In the genomic region with DNA sequence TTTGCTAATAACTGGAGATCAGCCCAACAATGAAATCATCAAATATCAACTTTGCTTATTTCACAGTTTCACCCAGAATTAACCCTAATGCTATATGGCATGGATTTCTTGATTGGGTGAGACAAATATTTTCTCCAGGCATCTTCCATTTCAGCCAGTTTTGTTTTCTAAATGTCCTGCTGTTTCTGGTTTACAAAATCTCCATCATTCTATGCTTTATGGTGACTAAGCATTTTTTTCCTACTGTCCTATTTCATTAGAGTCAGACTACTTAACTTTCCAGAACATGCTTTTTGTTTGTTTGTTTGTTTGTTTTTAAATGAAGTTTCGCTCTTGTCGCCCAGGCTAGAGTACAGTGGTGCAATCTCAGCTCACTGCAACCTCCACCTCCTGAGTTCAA, we compare ENCODE assay signal across 28 cellular contexts.
"Had no signal": no experiment of that assay in that cellular context is flagged by ENCODE, and none has a peak within 500 bp of the region (broad histone marks: within the 10 kb centered on the region; RNA-seq: fewer than 3 reads in every experiment).

No MANE protein-coding gene starts in this region.

- FAIRE-seq: bronchial epithelial cell, colon had no signal

- H3K4me3 ChIP-seq: ascending aorta, esophagus muscularis mucosa, gastrocnemius medialis, heart left ventricle had no signal

- H3K27me3 ChIP-seq: ascending aorta, esophagus muscularis mucosa, foreskin keratinocyte, gastrocnemius medialis had no signal

- H3K4me1 ChIP-seq: ascending aorta, esophagus muscularis mucosa, foreskin keratinocyte, gastrocnemius medialis, heart left ventricle had no signal

- H3K36me3 ChIP-seq: ascending aorta, esophagus muscularis mucosa, gastrocnemius medialis, heart left ventricle had no signal

- ATAC-seq: activated CD4-positive, alpha-beta T cell treated with anti-CD3 and anti-CD28 coated beads for 36 hours; activated CD8-positive, alpha-beta memory T cell treated with anti-CD3 and anti-CD28 coated beads, Interleukin-2, amount 10 ng/mL, durations not matched to agents 7 days and 5 days; activated CD8-positive, alpha-beta T cell treated with anti-CD3 and anti-CD28 coated beads, Interleukin-2, amount 10 ng/mL, durations not matched to agents 7 days and 5 days; activated naive CD8-positive, alpha-beta T cell treated with anti-CD3 and anti-CD28 coated beads, Interleukin-2, amount 50 U/mL, for 24 hours; effector memory CD8-positive, alpha-beta T cell; foreskin keratinocyte; gastrocnemius medialis; heart left ventricle had no signal

- H3K27ac ChIP-seq: ascending aorta, esophagus muscularis mucosa, foreskin keratinocyte, gastrocnemius medialis, heart left ventricle had no signal

- H3K9me3 ChIP-seq: ascending aorta, esophagus muscularis mucosa, gastrocnemius medialis had no signal

- DNase-seq: activated CD4-positive, alpha-beta memory T cell treated with anti-CD3 and anti-CD28 coated beads for 36 hours; activated CD4-positive, alpha-beta T cell treated with anti-CD3 and anti-CD28 coated beads for 36 hours; activated CD4-positive, alpha-beta T cell treated with anti-CD3 and anti-CD28 coated beads, Interleukin-2, amount 10 ng/mL, durations not matched to agents 24 days and 14 days; activated CD4-positive, CD25-positive, alpha-beta regulatory T cell; activated CD4-positive, CD25-positive, alpha-beta regulatory T cell treated with anti-CD3 and anti-CD28 coated beads, Interleukin-2, amount 50 U/mL, for 72 hours; activated CD8-positive, alpha-beta memory T cell treated with anti-CD3 and anti-CD28 coated beads, Interleukin-2, amount 10 ng/mL, durations not matched to agents 7 days and 5 days; activated CD8-positive, alpha-beta memory T cell treated with anti-CD3 and anti-CD28 coated beads, Interleukin-2, amount 50 U/mL, for 4 hours; activated CD8-positive, alpha-beta T cell treated with anti-CD3 and anti-CD28 coated beads, Interleukin-2, amount 10 ng/mL, durations not matched to agents 7 days and 5 days; activated effector memory CD4-positive, alpha-beta T cell treated with anti-CD3 and anti-CD28 coated beads, Interleukin-2, amount 50 U/mL, for 16 hours; activated naive CD4-positive, alpha-beta T cell treated with anti-CD3 and anti-CD28 coated beads for 36 hours; activated naive CD8-positive, alpha-beta T cell treated with anti-CD3 and anti-CD28 coated beads for 36 hours; activated naive CD8-positive, alpha-beta T cell treated with anti-CD3 and anti-CD28 coated beads, Interleukin-2, amount 50 U/mL, for 24 hours; activated T-cell treated with anti-CD3 and anti-CD28 coated beads, Interleukin-2, amount 50 U/mL, for 1 hour; activated T-cell treated with anti-CD3 and anti-CD28 coated beads, Interleukin-2, amount 50 U/mL, for 48 hours; cortex of kidney; dermis blood vessel endothelial cell; effector CD4-positive, alpha-beta T cell; effector memory CD8-positive, alpha-beta T cell; erythroblast; foreskin keratinocyte; gastrocnemius medialis; glutamatergic neuron; heart left ventricle; T-helper 2 cell had no signal
